ENCODE assay signal across 8 cellular contexts in genomic region chr9:135797507-135798302, GRCh38.
DNase-seq lines count a peak whose midpoint lies in the region; ATAC-seq and TF ChIP-seq lines count a peak whose summit lies in the region.

No MANE protein-coding gene starts in this region.

- POLR2A ChIA-PET in CD8-positive, alpha-beta T cell (lab: Charles Lee): no interaction called here

- no peaks in the 10 kb centered on the region for H3K27me3 Mint-ChIP-seq in CD8-positive, alpha-beta T cell (ENCODE audit: low read depth)

- no peak for ATAC-seq in CD8-positive, alpha-beta T cell
- ATAC-seq in omental fat pad (ENCODE audit: low FRiP score) (no peak), GM18498 (IDR thresholded peaks at IDR 0.05; ENCODE audit: unreplicated experiment) (no peak)

- H3K27ac ChIP-seq in CD8-positive, alpha-beta T cell (ENCODE audit: low read depth, low read length): no peak overlapping the region
- H3K27ac ChIP-seq in SK-N-MC (no peak overlapping the region), colonic mucosa (no peak overlapping the region)

- no peak overlapping the region for H3K4me3 ChIP-seq in CD8-positive, alpha-beta T cell (ENCODE audit: low read depth, low read length)
- H3K4me3 ChIP-seq in SK-N-MC: no peak overlapping the region
- no peak overlapping the region for H3K4me3 ChIP-seq in colonic mucosa

- no peaks in the 10 kb centered on the region for H3K4me1 ChIP-seq in CD8-positive, alpha-beta T cell (ENCODE audit: insufficient read depth, low read length)
- no peaks in the 10 kb centered on the region for H3K4me1 ChIP-seq in colonic mucosa

- H3K9me3 Mint-ChIP-seq in CD8-positive, alpha-beta T cell: no peaks in the 10 kb centered on the region

- H3K9me3 ChIP-seq in CD8-positive, alpha-beta T cell (ENCODE audit: low read length): no peaks in the 10 kb centered on the region
- H3K9me3 ChIP-seq in SK-N-MC (ENCODE audit: low read depth, low read length) (no peaks in the 10 kb centered on the region), colonic mucosa (no peaks in the 10 kb centered on the region)

- H3K4me1 Mint-ChIP-seq in CD8-positive, alpha-beta T cell (ENCODE audit: low read depth): no peaks in the 10 kb centered on the region

- no peaks in the 10 kb centered on the region for H3K36me3 Mint-ChIP-seq in CD8-positive, alpha-beta T cell

- H3K4me3 Mint-ChIP-seq in CD8-positive, alpha-beta T cell: no peak overlapping the region

- no peaks in the 10 kb centered on the region for H3K27me3 ChIP-seq in CD8-positive, alpha-beta T cell (ENCODE audit: insufficient read depth, low read length)
- H3K27me3 ChIP-seq in colonic mucosa: no peaks in the 10 kb centered on the region

- no peak for DNase-seq in CD8-positive, alpha-beta T cell
- DNase-seq in HCEC 1CT: peak; percentile 55
- DNase-seq in SK-N-MC (ENCODE audit: low read depth, low spot score): peak; percentile 3
- peak; percentile 29 for DNase-seq in colonic mucosa
- peak; percentile 47 to 58 for DNase-seq in lung microvascular endothelial cell (ENCODE audit: low read depth in 2 of 2)
- no peak for DNase-seq in omental fat pad (ENCODE audit: low spot score)
- no peak for DNase-seq in GM19240 (ENCODE audit: insufficient read length, low spot score)

- CTCF ChIA-PET in CD8-positive, alpha-beta T cell (lab: Charles Lee): interaction anchor here (0.6 kb wide), 1 partner anchor 19 kb away, joined by 3 read pairs; no protein-coding TSS in a partner anchor

- peak; percentile 33 for TF ChIP-seq CTCF in CD8-positive, alpha-beta T cell (IDR thresholded peaks at IDR 0.05)
- TF ChIP-seq CTCF in colonic mucosa (IDR thresholded peaks at IDR 0.05) (peak; percentile 40), omental fat pad (IDR thresholded peaks at IDR 0.05) (no peak)

- H3K27ac Mint-ChIP-seq in CD8-positive, alpha-beta T cell: no peak overlapping the region

- no peaks in the 10 kb centered on the region for H3K36me3 ChIP-seq in CD8-positive, alpha-beta T cell (ENCODE audit: insufficient read depth, low read length)
- H3K36me3 ChIP-seq in SK-N-MC (ENCODE audit: insufficient read depth, low read length): no peaks in the 10 kb centered on the region
- no peaks in the 10 kb centered on the region for H3K36me3 ChIP-seq in colonic mucosa

- intact Hi-C loops in CD8-positive, alpha-beta T cell (cut with DNase I, micrococcal nuclease): no loop called here
- intact Hi-C loops in colonic mucosa (cut with DNase I): no loop called here

- no peak overlapping the region for H3K9ac ChIP-seq in SK-N-MC (ENCODE audit: insufficient read length)
- H3K9ac ChIP-seq in colonic mucosa (ENCODE audit: low read depth in 2 of 2, low read length in 2 of 2): no peak overlapping the region

Comparison
In these comparisons a context has a peak if more than half of its experiments do, and no peak if none do; other contexts are left out.
1. DNase-seq: peak in HCEC 1CT (single experiment), SK-N-MC (single experiment), colonic mucosa (single experiment) and lung microvascular endothelial cell (2 of 2); none in CD8-positive, alpha-beta T cell (0 of 7), omental fat pad (single experiment) and GM19240 (single experiment).
2. CTCF ChIP-seq: peak in CD8-positive, alpha-beta T cell (single experiment) and colonic mucosa (single experiment); none in omental fat pad (0 of 3).